Comparison of ENCODE assay signal across 8 cellular contexts in the genomic region with DNA sequence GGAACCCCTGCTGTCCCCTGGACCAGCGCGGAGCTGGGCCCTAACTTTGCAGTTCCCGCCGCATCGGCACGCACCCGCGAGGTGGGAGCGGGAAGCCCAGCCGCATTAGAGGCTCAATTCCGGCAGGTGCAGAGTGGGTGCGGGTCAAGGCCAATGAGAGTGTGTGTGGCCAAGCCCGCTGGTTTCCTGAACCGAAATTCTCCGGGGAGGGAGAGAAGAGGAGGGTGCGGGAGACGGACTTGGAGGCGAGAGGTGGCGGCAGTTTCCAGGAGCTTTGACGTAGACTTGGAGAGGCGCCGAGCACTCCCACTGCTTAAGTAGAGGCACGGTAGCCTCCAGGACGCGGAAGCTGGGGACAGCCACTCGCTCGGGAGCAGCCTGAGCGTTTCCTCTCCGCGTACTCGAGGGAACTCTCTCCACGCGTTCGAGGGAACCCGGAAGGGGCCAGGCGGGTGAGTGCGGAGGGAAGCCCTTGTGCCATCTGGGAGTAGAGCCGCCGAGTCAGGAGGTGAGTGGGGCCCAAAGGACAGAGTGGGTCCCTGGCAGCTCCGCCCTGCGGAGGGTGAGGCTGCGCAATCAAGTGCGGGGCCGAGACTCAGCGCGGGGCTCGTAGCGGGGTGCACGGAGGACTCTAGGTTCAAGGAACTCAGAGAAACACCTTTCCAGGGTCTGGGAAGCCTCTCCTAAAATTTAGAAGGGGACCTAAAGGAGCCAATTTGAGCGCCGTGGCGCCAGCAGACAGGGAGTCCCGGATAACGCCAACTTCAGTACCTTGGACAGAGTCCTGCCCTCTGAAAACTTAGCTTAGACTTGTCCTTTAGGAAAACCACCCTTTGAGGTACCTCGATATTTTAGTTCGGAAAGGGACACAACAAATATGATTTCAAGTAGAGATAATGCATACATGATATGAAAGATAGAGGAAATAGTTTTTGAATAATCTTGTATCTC. TPM values are rescaled to one million over a fixed set of nuclear protein-coding genes. Genes with fewer than 3 reads are reported as not detected.
DNase-seq lines count a peak whose midpoint lies in the region; ATAC-seq and TF ChIP-seq lines count a peak whose summit lies in the region.

A gene (plus strand): TSS at position 413 of the 951 bp plus-strand sequence. CDS start 1,750 bp downstream, outside the sequence.

- TF ChIP-seq CTCF in fibroblast of villous mesenchyme (IDR thresholded peaks at IDR 0.05; ENCODE audit: insufficient read depth, low read depth, low read length): no peak

- ATAC-seq in SK-N-SH treated with all-trans-retinoic acid at 6 μM for 48 hours (peak; percentile 89), HG02623 (IDR thresholded peaks at IDR 0.05; ENCODE audit: unreplicated experiment) (no peak)

- DNase-seq in stimulated activated CD4-positive, alpha-beta T cell treated with anti-CD3 and anti-CD28 coated beads, Interleukin-4, amount 100 ng/mL, for 48 hours (ENCODE audit: low read depth in 2 of 2): peak; percentile 2 to 3
- DNase-seq in stimulated activated CD4-positive, alpha-beta T cell treated with anti-CD3 and anti-CD28 coated beads, Interleukin-1b, Interleukin-23, amount 100 ng/mL, for 48 hours: no peak
- DNase-seq in fibroblast of villous mesenchyme (ENCODE audit: low read depth): peak; percentile 60
- DNase-seq in posterior cingulate gyrus: peak in 7 of 10 donors; percentile 7 to 84 (median 32)
- no peak for DNase-seq in DMS114 treated with DMSO at 0.1 percent for 48 hours (lab: John Stamatoyannopoulos, UW; ENCODE audit: unreplicated experiment)
- no peak for DNase-seq in NK-92 (lab: John Stamatoyannopoulos, UW; ENCODE audit: unreplicated experiment)

- intact Hi-C loops in posterior cingulate gyrus (cut with DNase I): no loop called here

- H3K4me3 ChIP-seq in fibroblast of villous mesenchyme (ENCODE audit: low read depth, low read length): no peak within 1 kb of the TSS

TF ChIP-seq in SK-N-SH treated with all-trans-retinoic acid at 6 μM for 48 hours, 23 proteins besides CTCF, POLR2A, EP300 and RAD21:
- no peak for TF ChIP-seq TCF4 (CRISPR knock-in tag; IDR thresholded peaks at IDR 0.05; ENCODE audit: borderline replicate concordance)
- TF ChIP-seq ZC3H10 (CRISPR knock-in tag; IDR thresholded peaks at IDR 0.05): no peak
- no peak for TF ChIP-seq SNAI2 (CRISPR knock-in tag; IDR thresholded peaks at IDR 0.05)
- TF ChIP-seq ISL1 (CRISPR knock-in tag; IDR thresholded peaks at IDR 0.05): no peak
- no peak for TF ChIP-seq BACH2 (CRISPR knock-in tag; IDR thresholded peaks at IDR 0.05; ENCODE audit: borderline replicate concordance)
- TF ChIP-seq, protein P1, sequence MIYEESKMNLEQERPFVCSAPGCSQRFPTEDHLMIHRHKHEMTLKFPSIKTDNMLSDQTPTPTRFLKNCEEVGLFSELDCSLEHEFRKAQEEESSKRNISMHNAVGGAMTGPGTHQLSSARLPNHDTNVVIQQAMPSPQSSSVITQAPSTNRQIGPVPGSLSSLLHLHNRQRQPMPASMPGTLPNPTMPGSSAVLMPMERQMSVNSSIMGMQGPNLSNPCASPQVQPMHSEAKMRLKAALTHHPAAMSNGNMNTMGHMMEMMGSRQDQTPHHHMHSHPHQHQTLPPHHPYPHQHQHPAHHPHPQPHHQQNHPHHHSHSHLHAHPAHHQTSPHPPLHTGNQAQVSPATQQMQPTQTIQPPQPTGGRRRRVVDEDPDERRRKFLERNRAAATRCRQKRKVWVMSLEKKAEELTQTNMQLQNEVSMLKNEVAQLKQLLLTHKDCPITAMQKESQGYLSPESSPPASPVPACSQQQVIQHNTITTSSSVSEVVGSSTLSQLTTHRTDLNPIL (CRISPR knock-in tag; IDR thresholded peaks at IDR 0.05; ENCODE audit: low read depth): no peak
- TF ChIP-seq ZFP30 (CRISPR knock-in tag; IDR thresholded peaks at IDR 0.05): no peak
- TF ChIP-seq ZNF8 (CRISPR knock-in tag; IDR thresholded peaks at IDR 0.05): no peak
- TF ChIP-seq ARNTL (CRISPR knock-in tag; IDR thresholded peaks at IDR 0.05; ENCODE audit: borderline replicate concordance, low read depth): no peak
- TF ChIP-seq PPARA (CRISPR knock-in tag; IDR thresholded peaks at IDR 0.05; ENCODE audit: borderline replicate concordance): no peak
- TF ChIP-seq, protein P2, sequence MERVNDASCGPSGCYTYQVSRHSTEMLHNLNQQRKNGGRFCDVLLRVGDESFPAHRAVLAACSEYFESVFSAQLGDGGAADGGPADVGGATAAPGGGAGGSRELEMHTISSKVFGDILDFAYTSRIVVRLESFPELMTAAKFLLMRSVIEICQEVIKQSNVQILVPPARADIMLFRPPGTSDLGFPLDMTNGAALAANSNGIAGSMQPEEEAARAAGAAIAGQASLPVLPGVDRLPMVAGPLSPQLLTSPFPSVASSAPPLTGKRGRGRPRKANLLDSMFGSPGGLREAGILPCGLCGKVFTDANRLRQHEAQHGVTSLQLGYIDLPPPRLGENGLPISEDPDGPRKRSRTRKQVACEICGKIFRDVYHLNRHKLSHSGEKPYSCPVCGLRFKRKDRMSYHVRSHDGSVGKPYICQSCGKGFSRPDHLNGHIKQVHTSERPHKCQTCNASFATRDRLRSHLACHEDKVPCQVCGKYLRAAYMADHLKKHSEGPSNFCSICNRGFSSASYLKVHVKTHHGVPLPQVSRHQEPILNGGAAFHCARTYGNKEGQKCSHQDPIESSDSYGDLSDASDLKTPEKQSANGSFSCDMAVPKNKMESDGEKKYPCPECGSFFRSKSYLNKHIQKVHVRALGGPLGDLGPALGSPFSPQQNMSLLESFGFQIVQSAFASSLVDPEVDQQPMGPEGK (CRISPR knock-in tag; IDR thresholded peaks at IDR 0.05; ENCODE audit: borderline replicate concordance): no peak

RNA-seq across cellular contexts. Expression of the gene that starts here (rescaled TPM):
- total RNA-seq in fibroblast of villous mesenchyme: not detected in 2 replicates

Comparison
In these comparisons a context has a peak if more than half of its experiments do, and no peak if none do; other contexts are left out.
1. DNase-seq: peak in stimulated activated CD4-positive, alpha-beta T cell treated with anti-CD3 and anti-CD28 coated beads, Interleukin-4, amount 100 ng/mL, for 48 hours (2 of 2) and posterior cingulate gyrus (7 of 10); none in stimulated activated CD4-positive, alpha-beta T cell treated with anti-CD3 and anti-CD28 coated beads, Interleukin-1b, Interleukin-23, amount 100 ng/mL, for 48 hours (single experiment), DMS114 treated with DMSO at 0.1 percent for 48 hours (single experiment) and NK-92 (single experiment).
2. Peak in DNase-seq in fibroblast of villous mesenchyme; RNA of the gene not detected or under 1 TPM.